ENCODE assay signal across 26 cellular contexts in genomic region chr7:158354861-158355260, GRCh38.
"Had no signal": no experiment of that assay in that cellular context is flagged by ENCODE, and none has a peak within 500 bp of the region (broad histone marks: within the 10 kb centered on the region; RNA-seq: fewer than 3 reads in every experiment).

No MANE protein-coding gene starts in this region.

- H3K4me1 ChIP-seq: adrenal gland, ascending aorta, body of pancreas, breast epithelium had no signal

- H3K36me3 ChIP-seq: adrenal gland, ascending aorta, brain microvascular endothelial cell, breast epithelium, cardiac muscle cell had no signal

- DNase-seq: activated effector memory CD4-positive, alpha-beta T cell treated with Interleukin-2 at 50 U/mL for 16 hours; activated gamma-delta T cell; activated gamma-delta T cell treated with Interleukin-2 at 50 U/mL for 16 hours; activated naive CD4-positive, alpha-beta T cell; activated naive CD4-positive, alpha-beta T cell treated with anti-CD3 and anti-CD28 coated beads for 36 hours; activated naive CD4-positive, alpha-beta T cell treated with anti-CD3 and anti-CD28 coated beads, Interleukin-2, amount 10 ng/mL, durations not matched to agents 7 days and 5 days; activated naive CD4-positive, alpha-beta T cell treated with anti-CD3 and anti-CD28 coated beads, Interleukin-2, amount 50 U/mL, for 16 hours; activated naive CD4-positive, alpha-beta T cell treated with Interleukin-2 at 50 U/mL for 16 hours; activated naive CD8-positive, alpha-beta T cell treated with anti-CD3 and anti-CD28 coated beads for 36 hours; activated naive CD8-positive, alpha-beta T cell treated with anti-CD3 and anti-CD28 coated beads, Interleukin-2, amount 10 ng/mL, durations not matched to agents 7 days and 5 days; activated naive CD8-positive, alpha-beta T cell treated with anti-CD3 and anti-CD28 coated beads, Interleukin-2, amount 50 U/mL, for 24 hours; activated T-cell treated with anti-CD3 and anti-CD28 coated beads, Interleukin-2, amount 50 U/mL, for 1 hour; activated T-cell treated with anti-CD3 and anti-CD28 coated beads, Interleukin-2, amount 50 U/mL, for 24 hours; activated T-cell treated with anti-CD3 and anti-CD28 coated beads, Interleukin-2, amount 50 U/mL, for 4 hours; activated T-cell treated with anti-CD3 and anti-CD28 coated beads, Interleukin-2, amount 50 U/mL, for 48 hours; activated T-cell treated with anti-CD3 and anti-CD28 coated beads, Interleukin-2, amount 50 U/mL, for 72 hours; amniotic stem cell; body of pancreas; caudate nucleus; central memory CD4-positive, alpha-beta T cell; cerebellar nuclear complex had no signal

- H3K27ac ChIP-seq: adrenal gland, ascending aorta, body of pancreas, brain microvascular endothelial cell, breast epithelium, cardiac muscle cell had no signal

- H3K27me3 ChIP-seq: adrenal gland, ascending aorta, body of pancreas, brain microvascular endothelial cell had no signal

- H3K9me3 ChIP-seq: adrenal gland, body of pancreas had no signal

- H3K4me3 ChIP-seq: adrenal gland, ascending aorta, body of pancreas, breast epithelium, cardiac muscle cell had no signal
